ENCODE assay signal across 16 cellular contexts in the genomic region with DNA sequence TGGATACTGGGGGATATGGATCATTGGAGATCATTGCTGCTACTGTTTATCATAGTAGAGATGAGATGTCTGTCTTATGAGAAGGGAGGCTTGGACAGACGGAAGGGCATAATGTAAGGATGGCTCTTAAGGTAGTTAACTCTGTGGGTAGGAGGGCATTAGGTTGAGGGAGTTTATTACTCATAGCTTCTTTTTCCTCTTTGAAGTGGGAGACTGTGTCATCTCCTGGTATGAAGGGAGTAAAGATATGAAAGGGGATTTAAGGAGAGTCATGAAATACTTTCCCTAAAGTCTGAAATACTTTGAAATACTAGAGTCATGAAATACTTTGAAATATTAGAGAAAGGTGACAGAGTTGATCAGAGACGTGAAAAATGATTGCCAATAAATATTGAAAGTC.
"Had no signal": no experiment of that assay in that cellular context is flagged by ENCODE, and none has a peak within 500 bp of the region (broad histone marks: within the 10 kb centered on the region; RNA-seq: fewer than 3 reads in every experiment).

No MANE protein-coding gene starts in this region.

- H3K36me3 ChIP-seq: thyroid gland, uterus had no signal

- ATAC-seq: activated CD4-positive, alpha-beta T cell treated with anti-CD3 and anti-CD28 coated beads for 36 hours; left ventricle myocardium superior; WTC11 had no signal

- DNase-seq: activated CD4-positive, alpha-beta memory T cell treated with anti-CD3 and anti-CD28 coated beads for 36 hours; activated CD4-positive, alpha-beta T cell treated with anti-CD3 and anti-CD28 coated beads for 36 hours; activated T-cell treated with anti-CD3 and anti-CD28 coated beads for 4 hours; caudate nucleus; head of caudate nucleus; kidney; left ventricle myocardium superior; nephron progenitor cell; nucleus accumbens; posterior cingulate gyrus; stimulated activated CD4-positive, alpha-beta T cell treated with anti-CD3 and anti-CD28 coated beads, Interleukin-2, amount 100 ng/mL, for 24 hours; stimulated activated naive CD4-positive, alpha-beta T cell treated with Interleukin-2 at 50 U/mL for 16 hours; thyroid gland; uterus had no signal

- H3K4me3 ChIP-seq: thyroid gland, uterus had no signal

- H3K9me3 ChIP-seq: thyroid gland, uterus had no signal

- H3K27me3 ChIP-seq: thyroid gland, uterus had no signal

- H3K27ac ChIP-seq: thyroid gland, uterus had no signal

- H3K4me1 ChIP-seq: thyroid gland, uterus had no signal

- FAIRE-seq: frontal cortex, kidney had no signal
